ENCODE assay signal across 27 cellular contexts in genomic region chr1:150003826-150004225, GRCh38. TPM values are rescaled to one million over a fixed set of nuclear protein-coding genes. Genes with fewer than 3 reads are reported as not detected.
DNase-seq lines count a peak whose midpoint lies in the region; ATAC-seq and TF ChIP-seq lines count a peak whose summit lies in the region.
"Had no signal": no experiment of that assay in that cellular context is flagged by ENCODE, and none has a peak within 500 bp of the region (broad histone marks: within the 10 kb centered on the region; RNA-seq: fewer than 3 reads in every experiment).

No MANE protein-coding gene starts in this region.

- H3K9me3 Mint-ChIP-seq in stimulated activated naive CD8-positive, alpha-beta T cell treated with anti-CD3 and anti-CD28 coated beads, Interleukin-15, amount 100 ng/mL, for 72 hours = no peaks in the 10 kb centered on the region
- H3K9me3 Mint-ChIP-seq in activated naive CD8-positive, alpha-beta T cell treated with anti-CD3 and anti-CD28 coated beads, Interleukin-2, amount 50 U/mL, for 24 hours = no peaks in the 10 kb centered on the region
- no peaks in the 10 kb centered on the region for H3K9me3 Mint-ChIP-seq in neural crest cell
- H3K9me3 Mint-ChIP-seq: natural killer cell had no signal

- DNase-seq in stimulated activated naive CD8-positive, alpha-beta T cell treated with anti-CD3 and anti-CD28 coated beads, Interleukin-15, Interleukin-2, amounts not matched to agents 100 U/mL and 50 U/mL, for 24 hours = no peak
- DNase-seq in stimulated activated naive CD8-positive, alpha-beta T cell treated with anti-CD3 and anti-CD28 coated beads, Interleukin-15, amount 100 ng/mL, for 72 hours = no peak
- no peak for DNase-seq in activated naive CD8-positive, alpha-beta T cell treated with anti-CD3 and anti-CD28 coated beads, Interleukin-2, amount 50 U/mL, for 24 hours
- DNase-seq in neural crest cell (ENCODE audit: low read depth, low spot score) = no peak
- DNase-seq: activated CD4-positive, alpha-beta T cell treated with anti-CD3 and anti-CD28 coated beads for 1 hour; amniotic stem cell; C1 segment of cervical spinal cord; colonic mucosa; COR-L47; effector memory CD4-positive, alpha-beta T cell; erythroblast; H7; KBM-7; midbrain; MM.1S; natural killer cell; NCI-H1436 treated with DMSO at 0.1 percent for 48 hours; NCI-H446 treated with DMSO at 0.1 percent for 48 hours; NCI-H82; ovary; RPMI8226; small intestine; T-helper 1 cell; upper lobe of left lung had no signal

- no peak overlapping the region for H3K4me3 Mint-ChIP-seq in stimulated activated naive CD8-positive, alpha-beta T cell treated with anti-CD3 and anti-CD28 coated beads, Interleukin-15, amount 100 ng/mL, for 72 hours
- H3K4me3 Mint-ChIP-seq in activated naive CD8-positive, alpha-beta T cell treated with anti-CD3 and anti-CD28 coated beads, Interleukin-2, amount 50 U/mL, for 24 hours = no peak overlapping the region
- H3K4me3 Mint-ChIP-seq in neural crest cell = no peak overlapping the region
- H3K4me3 Mint-ChIP-seq: natural killer cell had no signal

- ATAC-seq in stimulated activated naive CD8-positive, alpha-beta T cell treated with anti-CD3 and anti-CD28 coated beads, Interleukin-15, Interleukin-2, amounts not matched to agents 100 U/mL and 50 U/mL, for 24 hours = peak; percentile 38
- no peak for ATAC-seq in stimulated activated naive CD8-positive, alpha-beta T cell treated with anti-CD3 and anti-CD28 coated beads, Interleukin-15, amount 100 ng/mL, for 72 hours
- ATAC-seq in activated naive CD8-positive, alpha-beta T cell treated with anti-CD3 and anti-CD28 coated beads, Interleukin-2, amount 50 U/mL, for 24 hours = peak; percentile 29
- ATAC-seq in HG03432 (IDR thresholded peaks at IDR 0.05; ENCODE audit: unreplicated experiment) (no peak), HG03039 (IDR thresholded peaks at IDR 0.05; ENCODE audit: unreplicated experiment) (no peak), GM18519 (IDR thresholded peaks at IDR 0.05; ENCODE audit: low FRiP score, unreplicated experiment) (no peak)
- ATAC-seq: natural killer cell had no signal

- no peaks in the 10 kb centered on the region for H3K27me3 Mint-ChIP-seq in stimulated activated naive CD8-positive, alpha-beta T cell treated with anti-CD3 and anti-CD28 coated beads, Interleukin-15, amount 100 ng/mL, for 72 hours
- peaks cover 2% of the 10 kb centered on the region for H3K27me3 Mint-ChIP-seq in activated naive CD8-positive, alpha-beta T cell treated with anti-CD3 and anti-CD28 coated beads, Interleukin-2, amount 50 U/mL, for 24 hours
- no peaks in the 10 kb centered on the region for H3K27me3 Mint-ChIP-seq in neural crest cell (ENCODE audit: low read depth)

- H3K36me3 Mint-ChIP-seq in activated naive CD8-positive, alpha-beta T cell treated with anti-CD3 and anti-CD28 coated beads, Interleukin-2, amount 50 U/mL, for 24 hours (ENCODE audit: low read depth) = peaks cover 65% of the 10 kb centered on the region
- H3K36me3 Mint-ChIP-seq in neural crest cell (ENCODE audit: low read depth) = peaks cover 16% of the 10 kb centered on the region
- H3K36me3 Mint-ChIP-seq: natural killer cell had no signal

- H3K4me1 Mint-ChIP-seq in stimulated activated naive CD8-positive, alpha-beta T cell treated with anti-CD3 and anti-CD28 coated beads, Interleukin-15, amount 100 ng/mL, for 72 hours = peaks cover 67% of the 10 kb centered on the region
- H3K4me1 Mint-ChIP-seq in activated naive CD8-positive, alpha-beta T cell treated with anti-CD3 and anti-CD28 coated beads, Interleukin-2, amount 50 U/mL, for 24 hours = peaks cover 82% of the 10 kb centered on the region
- peaks cover 23% of the 10 kb centered on the region for H3K4me1 Mint-ChIP-seq in neural crest cell

- TF ChIP-seq CTCF in neural crest cell (conservative IDR thresholded peaks at IDR 0.05) = no peak

- H3K27ac Mint-ChIP-seq in stimulated activated naive CD8-positive, alpha-beta T cell treated with anti-CD3 and anti-CD28 coated beads, Interleukin-15, amount 100 ng/mL, for 72 hours = no peak overlapping the region
- peak overlapping the region; percentile 21 for H3K27ac Mint-ChIP-seq in activated naive CD8-positive, alpha-beta T cell treated with anti-CD3 and anti-CD28 coated beads, Interleukin-2, amount 50 U/mL, for 24 hours
- peak overlapping the region; percentile 13 for H3K27ac Mint-ChIP-seq in neural crest cell (ENCODE audit: unreplicated experiment)

RNA-seq across cellular contexts. Expression of gene OTUD7B, which starts 6.7 kb away (rescaled TPM):
- total RNA-seq in neural crest cell = 27.7 and 28.3 TPM in 2 replicates

Comparison
In these comparisons a context has a peak if more than half of its experiments do, and no peak if none do; other contexts are left out.
1. ATAC-seq: peak in stimulated activated naive CD8-positive, alpha-beta T cell treated with anti-CD3 and anti-CD28 coated beads, Interleukin-15, Interleukin-2, amounts not matched to agents 100 U/mL and 50 U/mL, for 24 hours (single experiment) and activated naive CD8-positive, alpha-beta T cell treated with anti-CD3 and anti-CD28 coated beads, Interleukin-2, amount 50 U/mL, for 24 hours (single experiment); none in stimulated activated naive CD8-positive, alpha-beta T cell treated with anti-CD3 and anti-CD28 coated beads, Interleukin-15, amount 100 ng/mL, for 72 hours (single experiment), HG03432 (single experiment), HG03039 (single experiment) and GM18519 (single experiment).
2. H3K27ac Mint-ChIP-seq: peak in activated naive CD8-positive, alpha-beta T cell treated with anti-CD3 and anti-CD28 coated beads, Interleukin-2, amount 50 U/mL, for 24 hours (single experiment) and neural crest cell (single experiment); none in stimulated activated naive CD8-positive, alpha-beta T cell treated with anti-CD3 and anti-CD28 coated beads, Interleukin-15, amount 100 ng/mL, for 72 hours (0 of 2).